Comparison of ENCODE assay signal across 15 cellular contexts in the genomic region with DNA sequence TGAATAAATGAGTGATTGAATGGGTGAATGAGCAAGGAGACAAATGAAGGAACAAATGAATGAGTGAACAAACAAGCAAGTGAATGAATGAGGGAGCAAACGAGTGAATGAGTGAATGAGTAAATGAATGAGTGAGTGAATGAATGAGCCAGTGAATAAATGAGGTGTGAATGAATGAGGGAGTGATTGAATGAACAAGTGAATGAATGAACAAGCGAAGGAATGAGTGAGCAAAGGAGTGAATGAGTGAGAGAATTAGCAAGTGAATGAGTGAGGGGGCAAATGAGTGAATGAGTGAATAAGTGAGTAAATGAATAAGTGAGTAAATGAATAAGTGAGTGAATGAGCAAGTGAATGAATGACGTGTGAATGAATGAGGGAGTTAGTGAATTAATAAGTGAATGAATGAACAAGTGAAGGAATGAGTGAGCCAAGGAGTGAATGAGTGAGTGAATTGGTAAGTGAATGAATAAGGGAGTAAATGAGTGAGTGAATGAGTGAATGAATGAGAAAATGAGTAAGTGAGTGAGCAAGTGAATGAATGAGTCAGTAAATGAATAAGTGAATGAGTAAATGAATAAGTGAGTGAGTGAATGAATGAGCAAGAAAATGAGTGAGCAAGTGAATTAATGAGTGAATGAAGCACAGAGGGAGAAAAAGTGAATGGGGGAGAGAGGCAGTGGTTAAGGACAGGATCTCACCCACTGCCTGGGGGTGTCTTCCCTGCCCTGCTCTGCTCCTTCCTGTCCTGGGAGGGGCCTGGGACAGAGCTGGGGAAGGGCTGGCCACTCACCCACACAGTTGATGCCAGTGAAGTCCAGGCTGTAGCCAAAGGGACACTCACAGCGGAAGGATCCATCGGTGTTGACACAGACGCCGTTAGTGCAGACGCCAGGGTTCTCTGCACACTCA. TPM values are rescaled to one million over a fixed set of nuclear protein-coding genes. Genes with fewer than 3 reads are reported as not detected.
"Had no signal": no experiment of that assay in that cellular context is flagged by ENCODE, and none has a peak within 500 bp of the region (broad histone marks: within the 10 kb centered on the region; RNA-seq: fewer than 3 reads in every experiment).

No MANE protein-coding gene starts in this region.

- H3K9me3 Mint-ChIP-seq: natural killer cell had no signal

- DNase-seq: activated CD4-positive, alpha-beta T cell treated with anti-CD3 and anti-CD28 coated beads, Interleukin-2, amount 50 U/mL, for 1 hour; activated CD8-positive, alpha-beta memory T cell treated with anti-CD3 and anti-CD28 coated beads for 24 hours; activated naive CD4-positive, alpha-beta T cell treated with anti-CD3 and anti-CD28 coated beads for 36 hours; activated naive CD8-positive, alpha-beta T cell treated with anti-CD3 and anti-CD28 coated beads, Interleukin-2, amount 50 U/mL, for 24 hours; gastrocnemius medialis; left ventricle myocardium inferior; natural killer cell; nucleus accumbens; retina; tibial artery had no signal

- H3K4me3 ChIP-seq: dorsolateral prefrontal cortex, gastrocnemius medialis, left ventricle myocardium inferior, tibial artery had no signal

- H3K9me3 ChIP-seq: gastrocnemius medialis had no signal

- H3K27me3 ChIP-seq: gastrocnemius medialis had no signal

- H3K36me3 Mint-ChIP-seq: natural killer cell; stimulated activated memory B cell treated with anti-CD40 and anti-IgM and Interleukin-4, amounts not matched to agents 10 μg/mL and 1 μg/mL and 100 μg/mL, for 72 hours had no signal

- H3K36me3 ChIP-seq: gastrocnemius medialis, left ventricle myocardium inferior, tibial artery had no signal

- H3K4me1 ChIP-seq: gastrocnemius medialis, left ventricle myocardium inferior, tibial artery had no signal

- H3K4me3 Mint-ChIP-seq: activated naive CD4-positive, alpha-beta T cell treated with anti-CD3 and anti-CD28 coated beads for 36 hours; activated naive CD8-positive, alpha-beta T cell treated with anti-CD3 and anti-CD28 coated beads, Interleukin-2, amount 50 U/mL, for 24 hours; endodermal cell; natural killer cell; stimulated activated memory B cell treated with anti-CD40 and anti-IgM and Interleukin-4, amounts not matched to agents 10 μg/mL and 1 μg/mL and 100 μg/mL, for 72 hours had no signal

- H3K27ac Mint-ChIP-seq: activated naive CD4-positive, alpha-beta T cell treated with anti-CD3 and anti-CD28 coated beads for 36 hours; activated naive CD8-positive, alpha-beta T cell treated with anti-CD3 and anti-CD28 coated beads, Interleukin-2, amount 50 U/mL, for 24 hours; endodermal cell; natural killer cell; stimulated activated memory B cell treated with anti-CD40 and anti-IgM and Interleukin-4, amounts not matched to agents 10 μg/mL and 1 μg/mL and 100 μg/mL, for 72 hours had no signal

- H3K27ac ChIP-seq: dorsolateral prefrontal cortex, gastrocnemius medialis, left ventricle myocardium inferior, tibial artery had no signal

- H3K4me1 Mint-ChIP-seq: activated naive CD8-positive, alpha-beta T cell treated with anti-CD3 and anti-CD28 coated beads, Interleukin-2, amount 50 U/mL, for 24 hours; endodermal cell; natural killer cell; stimulated activated memory B cell treated with anti-CD40 and anti-IgM and Interleukin-4, amounts not matched to agents 10 μg/mL and 1 μg/mL and 100 μg/mL, for 72 hours had no signal

- ATAC-seq: activated naive CD8-positive, alpha-beta T cell treated with anti-CD3 and anti-CD28 coated beads, Interleukin-2, amount 50 U/mL, for 24 hours; gastrocnemius medialis; natural killer cell; stimulated activated memory B cell treated with anti-CD40 and anti-IgM and Interleukin-4, amounts not matched to agents 10 μg/mL and 1 μg/mL and 100 μg/mL, for 72 hours had no signal

RNA-seq across cellular contexts. Expression of a gene that starts 36.4 kb away (rescaled TPM):
- total RNA-seq: activated naive CD4-positive, alpha-beta T cell treated with anti-CD3 and anti-CD28 coated beads for 36 hours; astrocyte; endodermal cell; epithelial cell of proximal tubule; gastrocnemius medialis; left ventricle myocardium inferior had no signal
